ENCODE assay signal across 12 cellular contexts in genomic region chr12:115374480-115375187, GRCh38.
DNase-seq lines count a peak whose midpoint lies in the region; ATAC-seq and TF ChIP-seq lines count a peak whose summit lies in the region.
"Had no signal": no experiment of that assay in that cellular context is flagged by ENCODE, and none has a peak within 500 bp of the region (broad histone marks: within the 10 kb centered on the region; RNA-seq: fewer than 3 reads in every experiment).

No MANE protein-coding gene starts in this region.

- H3K4me3 ChIP-seq in trophoblast cell (ENCODE audit: low read depth, low read length) = no peak overlapping the region
- H3K4me3 ChIP-seq in body of pancreas = no peak overlapping the region

- H3K9me3 ChIP-seq in trophoblast cell (ENCODE audit: insufficient read depth, low read depth, low read length) = no peaks in the 10 kb centered on the region
- no peaks in the 10 kb centered on the region for H3K9me3 ChIP-seq in body of pancreas

- peak overlapping the region; percentile 28 for H4K12ac ChIP-seq in trophoblast cell (ENCODE audit: low read depth, low read length)

- no peak overlapping the region for H2AFZ ChIP-seq in trophoblast cell (ENCODE audit: insufficient read depth, low read length, poor library complexity)

- H3K36me3 ChIP-seq in trophoblast cell (ENCODE audit: control insufficient read depth in 1 of 2, insufficient read depth in 2 of 2, low read length in 2 of 2) (no peaks in the 10 kb centered on the region), body of pancreas (replicated peaks in 1 of 2; ENCODE audit: insufficient read depth in 1 of 2, low read depth in 2 of 2) (no peaks in the 10 kb centered on the region)
- H3K36me3 ChIP-seq: neutrophil had no signal

- H2BK5ac ChIP-seq in trophoblast cell (ENCODE audit: low read depth, low read length, poor library complexity) = peak overlapping the region; percentile 92

- H3K9ac ChIP-seq in trophoblast cell (ENCODE audit: low read length) = no peak overlapping the region

- CTCF ChIA-PET in RWPE1 (lab: Yijun Ruan, JAX) = no interaction called here

- peak overlapping the region; percentile 22 for H3K4me2 ChIP-seq in trophoblast cell (ENCODE audit: low read length)

- H3K4ac ChIP-seq in trophoblast cell (ENCODE audit: low read depth, low read length) = peak overlapping the region; percentile 50

- peak overlapping the region; percentile 99 for H4K91ac ChIP-seq in trophoblast cell (ENCODE audit: low read depth, low read length)

- WGBS in trophoblast cell (ENCODE audit: extremely low coverage, insufficient coverage, insufficient read length) = no CpG with 5 or more reads among the region's 4 CpGs
- 60 to 83% methylated on average over 4 of the region's 4 CpGs for WGBS in body of pancreas, 2 donors

- H3K4me1 ChIP-seq in trophoblast cell (ENCODE audit: control insufficient read depth in 1 of 2, insufficient read depth in 2 of 2, low read length in 2 of 2) (peaks cover 18 to 28% of the 10 kb centered on the region in 2 experiments), body of pancreas (no peaks in the 10 kb centered on the region)

- H3K79me2 ChIP-seq in trophoblast cell (ENCODE audit: control insufficient read depth, insufficient read depth, low read length, poor library complexity) = peaks cover 2% of the 10 kb centered on the region

- peak overlapping the region; percentile 87 for H2AK5ac ChIP-seq in trophoblast cell (ENCODE audit: low read length)

- H3K27me3 ChIP-seq in trophoblast cell (ENCODE audit: insufficient read depth, low read length) = no peaks in the 10 kb centered on the region
- H3K27me3 ChIP-seq in body of pancreas = no peaks in the 10 kb centered on the region
- H3K27me3 ChIP-seq: neutrophil had no signal

- H3K14ac ChIP-seq in trophoblast cell (ENCODE audit: low read length) = peak overlapping the region; percentile 88

- H2BK12ac ChIP-seq in trophoblast cell (ENCODE audit: low read length) = peak overlapping the region; percentile 95

- H4K8ac ChIP-seq in trophoblast cell (ENCODE audit: low read depth, low read length) = peak overlapping the region; percentile 81

- peak overlapping the region; percentile 71 for H3K18ac ChIP-seq in trophoblast cell (ENCODE audit: low read length)

- H3K27ac ChIP-seq in RWPE1 (peak overlapping the region; percentile 48), trophoblast cell (ENCODE audit: low read depth, low read length) (peak overlapping the region; percentile 92), body of pancreas (no peak overlapping the region)
- H3K27ac ChIP-seq: neutrophil had no signal

- ATAC-seq in GM18520 (IDR thresholded peaks at IDR 0.05; ENCODE audit: unreplicated experiment) (peak; percentile 15), HG02610 (IDR thresholded peaks at IDR 0.05; ENCODE audit: unreplicated experiment) (peak; percentile 38), body of pancreas (no peak)
- ATAC-seq: T-helper 17 cell had no signal

- no peak for TF ChIP-seq CTCF in RWPE1 (conservative IDR thresholded peaks at IDR 0.05; ENCODE audit: low read depth)
- TF ChIP-seq CTCF in body of pancreas (IDR thresholded peaks at IDR 0.05) = no peak

- H2BK120ac ChIP-seq in trophoblast cell (ENCODE audit: insufficient read depth, low read length, poor library complexity) = peak overlapping the region; percentile 92

- POLR2A ChIA-PET in RWPE1 (lab: Yijun Ruan, JAX; ENCODE audit: low non-redundant PET) = no interaction called here

- DNase-seq in RWPE1 (ENCODE audit: low spot score) = no peak
- DNase-seq in trophoblast cell = no peak
- no peak for DNase-seq in body of pancreas
- no peak for DNase-seq in DMS114 treated with DMSO at 0.1 percent for 48 hours (lab: John Stamatoyannopoulos, UW; ENCODE audit: unreplicated experiment)
- no peak for DNase-seq in SHP77 treated with DMSO at 0.1 percent for 48 hours (lab: John Stamatoyannopoulos, UW)
- DNase-seq in NCI-H524 treated with DMSO at 0.1 percent for 48 hours (lab: John Stamatoyannopoulos, UW) = no peak
- DNase-seq: activated CD8-positive, alpha-beta memory T cell treated with anti-CD3 and anti-CD28 coated beads, Interleukin-2, amount 50 U/mL, for 4 hours; DMS153; T-helper 17 cell had no signal

- peaks cover 30% of the 10 kb centered on the region for H3K79me1 ChIP-seq in trophoblast cell (ENCODE audit: low read length)

- no peak for TF ChIP-seq POLR2A in body of pancreas (IDR thresholded peaks at IDR 0.05)

- intact Hi-C loops in body of pancreas (cut with DNase I) = no loop called here

- no peak overlapping the region for H3K23ac ChIP-seq in trophoblast cell (ENCODE audit: low read length)

Comparison
In these comparisons a context has a peak if more than half of its experiments do, and no peak if none do; other contexts are left out.
1. H3K27ac ChIP-seq: peak in RWPE1 (single experiment) and trophoblast cell (single experiment); none in body of pancreas (0 of 4).